In the genomic region with DNA sequence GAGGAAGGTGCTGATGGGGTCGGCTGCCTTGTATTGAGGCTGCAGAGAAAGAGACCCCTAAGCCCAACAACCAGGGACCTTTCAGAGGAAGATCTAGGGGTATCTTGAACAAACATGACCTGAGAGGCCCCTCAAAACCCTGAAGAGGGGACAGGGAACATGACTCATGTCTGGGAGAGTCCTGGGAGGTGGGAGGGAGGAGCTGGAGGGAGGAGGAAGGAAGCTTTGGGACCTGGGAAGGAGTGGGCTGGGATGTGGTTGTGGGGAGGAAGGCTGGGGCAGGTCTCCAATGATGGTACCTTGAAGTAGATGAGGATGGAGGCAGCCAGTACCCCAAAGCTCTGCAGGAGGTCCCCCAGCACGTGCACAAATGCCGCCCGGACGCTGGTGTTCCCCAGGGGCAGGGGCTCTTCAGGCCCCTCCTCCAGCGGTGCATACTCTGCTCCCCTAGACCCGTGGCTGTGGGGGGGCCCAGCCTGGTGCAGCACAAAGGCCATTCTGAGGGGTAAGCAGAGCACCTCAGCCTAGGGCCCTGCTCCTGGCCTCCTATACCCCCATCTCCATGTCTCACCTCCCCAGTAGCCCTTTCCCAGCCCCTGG, we compare ENCODE assay signal across 9 cellular contexts. TPM values are rescaled to one million over a fixed set of nuclear protein-coding genes. Genes with fewer than 3 reads are reported as not detected.
"Had no signal": no experiment of that assay in that cellular context is flagged by ENCODE, and none has a peak within 500 bp of the region (broad histone marks: within the 10 kb centered on the region; RNA-seq: fewer than 3 reads in every experiment).

No MANE protein-coding gene starts in this region.

- H3K9me3 Mint-ChIP-seq: GM23338, H9 had no signal

- DNase-seq: H9, HCEC 1CT, IMR-90, KBM-7 had no signal

- FAIRE-seq: H1, H54, HTR-8/SVneo had no signal

- H3K4me3 Mint-ChIP-seq: GM23338, H9 had no signal

- H3K27ac Mint-ChIP-seq: GM23338 had no signal

- H3K4me2 ChIP-seq: GM23338 had no signal

- H3K4me3 ChIP-seq: GM23338 had no signal

- H2AFZ ChIP-seq: GM23338 had no signal

- ATAC-seq: GM23338 had no signal

RNA-seq across cellular contexts. Expression of gene SLC30A3, which starts 5.9 kb away (rescaled TPM):
- total RNA-seq: HT-29, IMR-90 had no signal

RNA-seq across cellular contexts. Expression of gene DNAJC5G, which starts 18.3 kb away (rescaled TPM):
- total RNA-seq: HT-29, IMR-90 had no signal
- polyA plus RNA-seq: GM23338, IMR-90 had no signal

RNA-seq across cellular contexts. Expression of gene TRIM54, which starts 25.3 kb away (rescaled TPM):
- total RNA-seq: IMR-90 had no signal
